2 cellular contexts compared by ENCODE assay signal in genomic region chr3:195171093-195171873, GRCh38.
TF ChIP-seq lines count a peak whose summit lies in the region.

No MANE protein-coding gene starts in this region.

TF ChIP-seq in WTC11, 78 proteins besides CTCF, POLR2A, EP300 and RAD21:
- TF ChIP-seq FOXP1 (CRISPR knock-in tag; IDR thresholded peaks at IDR 0.05; ENCODE audit: borderline replicate concordance) (no peak), ZNF263 (CRISPR knock-in tag; IDR thresholded peaks at IDR 0.05; ENCODE audit: low read depth) (no peak), ETV6 (CRISPR knock-in tag; IDR thresholded peaks at IDR 0.05) (no peak), ERG (CRISPR knock-in tag; IDR thresholded peaks at IDR 0.05) (no peak), MAX (CRISPR knock-in tag; IDR thresholded peaks at IDR 0.05) (no peak), ELF4 (CRISPR knock-in tag; IDR thresholded peaks at IDR 0.05; ENCODE audit: low read depth) (no peak), SP1 (CRISPR knock-in tag; conservative IDR thresholded peaks at IDR 0.05) (no peak), NFYB (CRISPR knock-in tag; conservative IDR thresholded peaks at IDR 0.05; ENCODE audit: low read depth) (no peak), AFF4 (CRISPR knock-in tag; IDR thresholded peaks at IDR 0.05; ENCODE audit: borderline replicate concordance) (no peak), JAZF1 (CRISPR knock-in tag; IDR thresholded peaks at IDR 0.05) (no peak), ZNF317 (CRISPR knock-in tag; IDR thresholded peaks at IDR 0.05; ENCODE audit: borderline replicate concordance, low read depth) (no peak), NR2C2 (CRISPR knock-in tag; IDR thresholded peaks at IDR 0.05) (no peak), PREB (CRISPR knock-in tag; IDR thresholded peaks at IDR 0.05; ENCODE audit: borderline replicate concordance) (no peak)

TF ChIP-seq in endothelial cell of umbilical vein, 7 proteins besides CTCF, POLR2A, EP300 and RAD21:
- no peak for TF ChIP-seq FOS (IDR thresholded peaks at IDR 0.05; ENCODE audit: borderline replicate concordance, insufficient read depth, low read length)
- TF ChIP-seq EZH2 (IDR thresholded peaks at IDR 0.05; ENCODE audit: borderline replicate concordance, low read depth, low read length, severe bottlenecking): no peak
- no peak for TF ChIP-seq MAX (IDR thresholded peaks at IDR 0.05; ENCODE audit: insufficient read depth, insufficient read length)
